Comparison of ENCODE assay signal across 21 cellular contexts in genomic region chr2:237455764-237456163, GRCh38. TPM values are rescaled to one million over a fixed set of nuclear protein-coding genes. Genes with fewer than 3 reads are reported as not detected.
A peak's percentile ranks its signal among the peaks of the same experiment; 100 is the strongest.
DNase-seq lines count a peak whose midpoint lies in the region; ATAC-seq and TF ChIP-seq lines count a peak whose summit lies in the region.
"Had no signal": no experiment of that assay in that cellular context is flagged by ENCODE, and none has a peak within 500 bp of the region (broad histone marks: within the 10 kb centered on the region; RNA-seq: fewer than 3 reads in every experiment).

No MANE protein-coding gene starts in this region.

- no peaks in the 10 kb centered on the region for H3K9me2 ChIP-seq in PC-3 (replicated peaks; ENCODE audit: low read length)

- no peaks in the 10 kb centered on the region for H3K79me2 ChIP-seq in PC-3 (ENCODE audit: low read length)

- ATAC-seq in PC-3, result no peak
- peak; percentile 38 to 63 for ATAC-seq in gastrocnemius medialis
- ATAC-seq in GM18519 (IDR thresholded peaks at IDR 0.05; ENCODE audit: low FRiP score, unreplicated experiment), result no peak
- no peak for ATAC-seq in HG03280 (IDR thresholded peaks at IDR 0.05; ENCODE audit: unreplicated experiment)
- ATAC-seq: Panc1 had no signal

- TF ChIP-seq POLR2A in gastrocnemius medialis (IDR thresholded peaks at IDR 0.05), result no peak

- no peaks in the 10 kb centered on the region for H3K27me3 ChIP-seq in PC-3 (ENCODE audit: low read length)
- H3K27me3 ChIP-seq in left ventricle myocardium inferior (ENCODE audit: low read depth), result peaks cover 8% of the 10 kb centered on the region
- no peaks in the 10 kb centered on the region for H3K27me3 ChIP-seq in gastrocnemius medialis
- H3K27me3 ChIP-seq: foreskin keratinocyte, thyroid gland had no signal

- H3K36me3 ChIP-seq in PC-3 (ENCODE audit: low read depth, low read length) (no peaks in the 10 kb centered on the region), left ventricle myocardium inferior (no peaks in the 10 kb centered on the region), gastrocnemius medialis (no peaks in the 10 kb centered on the region)
- H3K36me3 ChIP-seq: thyroid gland had no signal

- H3K4me1 ChIP-seq in PC-3 (ENCODE audit: insufficient read depth, low read length) (peaks cover 32% of the 10 kb centered on the region), left ventricle myocardium inferior (peaks cover 44% of the 10 kb centered on the region), gastrocnemius medialis (peaks cover 26 to 42% of the 10 kb centered on the region in 2 donors)
- H3K4me1 ChIP-seq: foreskin keratinocyte had no signal

- H2AFZ ChIP-seq in PC-3 (ENCODE audit: low read length), result 0 out of 2 replicates have a peak overlapping the region, but pooled peaks have one; percentile 47

- H3K9ac ChIP-seq in PC-3 (ENCODE audit: low read length), result no peak overlapping the region; the same call in 1 of the 2 replicates

- TF ChIP-seq CTCF in PC-3 (conservative IDR thresholded peaks at IDR 0.05; ENCODE audit: low read depth, low read length) (no peak), left ventricle myocardium inferior (IDR thresholded peaks at IDR 0.05; ENCODE audit: borderline replicate concordance) (no peak), gastrocnemius medialis (IDR thresholded peaks at IDR 0.05 in 4 of 5, conservative IDR thresholded peaks at IDR 0.05 in 1 of 5) (no peak)

- intact Hi-C loops in PC-3 (cut with micrococcal nuclease) (no loop called here), left ventricle myocardium inferior (cut with micrococcal nuclease) (no loop called here), gastrocnemius medialis (cut with DNase I; ENCODE audit: low total_unique reads) (loop anchor here (5.0 kb wide), 1 partner anchor 1852 kb away; no protein-coding TSS in a partner anchor)

- H3K4me2 ChIP-seq in PC-3 (ENCODE audit: low read length), result peak overlapping the region; percentile 39; the same call in 1 of the 2 replicates

- H3K4me3 ChIP-seq in PC-3 (ENCODE audit: low read length) (no peak overlapping the region), left ventricle myocardium inferior (no peak overlapping the region), gastrocnemius medialis (no peak overlapping the region)
- H3K4me3 ChIP-seq: dorsolateral prefrontal cortex, SK-N-MC, thyroid gland had no signal

- no peaks in the 10 kb centered on the region for H3K9me3 ChIP-seq in PC-3 (ENCODE audit: low read length)
- no peaks in the 10 kb centered on the region for H3K9me3 ChIP-seq in left ventricle myocardium inferior (replicated peaks)
- H3K9me3 ChIP-seq in gastrocnemius medialis, result no peaks in the 10 kb centered on the region
- H3K9me3 ChIP-seq: thyroid gland had no signal

- CTCF ChIA-PET in PC-3 (lab: Charles Lee), result no interaction called here

- DNase-seq in Caki2 (ENCODE audit: low read depth), result peak; percentile 49
- no peak for DNase-seq in PC-3
- no peak for DNase-seq in left ventricle myocardium inferior
- DNase-seq in gastrocnemius medialis, result peak in 1 of 2 donors; percentile 45
- no peak for DNase-seq in cerebellar cortex (ENCODE audit: low spot score)
- no peak for DNase-seq in 8988T
- DNase-seq: activated CD4-positive, alpha-beta T cell treated with anti-CD3 and anti-CD28 coated beads for 1 hour; activated naive CD8-positive, alpha-beta T cell treated with anti-CD3 and anti-CD28 coated beads, Interleukin-2, amount 10 ng/mL, durations not matched to agents 7 days and 5 days; dorsolateral prefrontal cortex; foreskin keratinocyte; H7; NCI-H1436; NCI-H748 treated with DMSO at 0.1 percent for 48 hours; stimulated activated CD4-positive, alpha-beta T cell treated with anti-CD3 and anti-CD28 coated beads, Interleukin-12 subunit alpha, Interleukin-12 subunit beta, amount 100 ng/mL, for 4 hours; thyroid gland had no signal

- peak overlapping the region; percentile 25; the same call in 1 of the 2 replicates for H3K27ac ChIP-seq in PC-3 (ENCODE audit: low read length)
- peak overlapping the region; percentile 39 for H3K27ac ChIP-seq in left ventricle myocardium inferior (replicated peaks)
- H3K27ac ChIP-seq in gastrocnemius medialis, result peak overlapping the region; percentile 71 to 85 (median 81)
- H3K27ac ChIP-seq: dorsolateral prefrontal cortex, foreskin keratinocyte, SK-N-MC, thyroid gland had no signal

- no peaks in the 10 kb centered on the region for H3F3A ChIP-seq in PC-3 (ENCODE audit: low read length, unreplicated experiment)

- in situ Hi-C loops in Caki2 (cut with HindIII; ENCODE audit: low pct_unique_long_range_greater_than_20kb, low sequenced_read_pairs) (no loop called here), gastrocnemius medialis (cut with MboI; ENCODE audit: low sequenced_read_pairs in 4 of 4) (no loop called here)

- H4K20me1 ChIP-seq in PC-3 (ENCODE audit: low read length), result no peaks in the 10 kb centered on the region

- POLR2A ChIA-PET in PC-3 (lab: Charles Lee; ENCODE audit: unreplicated experiment), result no interaction called here

- BruUV-seq in PC-3 (replicated peaks; lab: Mats Ljungman, UMichigan), result no TSS peak

RNA-seq across cellular contexts. Expression of gene MLPH, which starts 31.3 kb away (rescaled TPM):
- 27.2 and 33.8 TPM in 2 replicates for total RNA-seq in Caki2 (2014; rRNA removed; shearing (Covaris generic); ENCODE audit: low replicate concordance)
- total RNA-seq in PC-3 (2014; rRNA removed) (201 and 270 TPM in 2 replicates), left ventricle myocardium inferior (73.5 TPM), gastrocnemius medialis (1 to 10 TPM; 6.5 to 8.7 (median 7.2) TPM)
- total RNA-seq: activated CD8-positive, alpha-beta memory T cell treated with anti-CD3 and anti-CD28 coated beads for 36 hours; activated naive CD8-positive, alpha-beta T cell treated with anti-CD3 and anti-CD28 coated beads, Interleukin-2, amount 10 ng/mL, durations not matched to agents 7 days and 5 days; natural killer cell treated with Interleukin-12 subunit alpha and Interleukin-12 subunit beta and Interleukin-15 and Interleukin-18, amount 100 ng/mL, for 72 hours had no signal

RNA-seq across cellular contexts. Expression of gene COL6A3, which starts 41.8 kb away (rescaled TPM):
- total RNA-seq in Caki2 (2014; rRNA removed; shearing (Covaris generic); ENCODE audit: low replicate concordance), result 0.41 and 0.98 TPM in 2 replicates
- total RNA-seq in PC-3 (2014; rRNA removed) (45.0 and 53.4 TPM in 2 replicates), left ventricle myocardium inferior (57.1 TPM), gastrocnemius medialis (100 to 1,000 TPM in 2 of 4 donors, 10 to 100 TPM in 2; 45.3 to 150 (median 108) TPM)
- total RNA-seq: foreskin keratinocyte had no signal

Comparison
In these comparisons a context has a peak if more than half of its experiments do, and no peak if none do; other contexts are left out.
1. ATAC-seq: peak in gastrocnemius medialis (2 of 2); none in PC-3 (single experiment), GM18519 (single experiment) and HG03280 (single experiment).
2. H3K27ac ChIP-seq: peak in every context shown above with its lines; median percentile 81 in gastrocnemius medialis; 39 in left ventricle myocardium inferior; 25 in PC-3.
3. RNA of gene COL6A3, which starts 41.8 kb away (total RNA-seq): 45.3 to 150 TPM in gastrocnemius medialis, 57.1 TPM in left ventricle myocardium inferior (single experiment) and 45.0 to 53.4 TPM in PC-3; 0.41 to 0.98 TPM in Caki2; every median in the first group is over 10 times any median in the second.